Comparison of ENCODE assay signal across 29 cellular contexts in genomic region chr7:150358433-150358832, GRCh38. TPM values are rescaled to one million over a fixed set of nuclear protein-coding genes. Genes with fewer than 3 reads are reported as not detected.
DNase-seq lines count a peak whose midpoint lies in the region; ATAC-seq and TF ChIP-seq lines count a peak whose summit lies in the region.
"Had no signal": no experiment of that assay in that cellular context is flagged by ENCODE, and none has a peak within 500 bp of the region (broad histone marks: within the 10 kb centered on the region; RNA-seq: fewer than 3 reads in every experiment).

No MANE protein-coding gene starts in this region.

- CTCF ChIA-PET in CD4-positive, alpha-beta T cell (lab: Charles Lee): interaction anchor here (0.8 to 4.1 kb wide), 3 partner anchors 47 to 210 kb away, joined by 3 to 30 read pairs (median 8); a partner anchor contains a TSS

- H3K9me3 ChIP-seq in CD4-positive, alpha-beta T cell (ENCODE audit: control insufficient read depth, low read length): no peaks in the 10 kb centered on the region
- no peaks in the 10 kb centered on the region for H3K9me3 ChIP-seq in DND-41 (ENCODE audit: insufficient read depth, low read length, severe bottlenecking)
- no peaks in the 10 kb centered on the region for H3K9me3 ChIP-seq in esophagus squamous epithelium
- H3K9me3 ChIP-seq: esophagus muscularis mucosa, left ventricle myocardium inferior, pancreas, right atrium auricular region, spleen, tibial artery had no signal

- no peaks in the 10 kb centered on the region for H3K27me3 Mint-ChIP-seq in CD4-positive, alpha-beta T cell
- H3K27me3 Mint-ChIP-seq in activated T-helper 17 cell treated with anti-CD3 and anti-CD28 coated beads, Interleukin-2, amount 50 U/mL, for 72 hours: no peaks in the 10 kb centered on the region
- H3K27me3 Mint-ChIP-seq in naive thymus-derived CD8-positive, alpha-beta T cell: no peaks in the 10 kb centered on the region
- H3K27me3 Mint-ChIP-seq: activated CD4-positive, alpha-beta T cell treated with anti-CD3 and anti-CD28 coated beads for 36 hours had no signal

- no peak for TF ChIP-seq CTCF in CD4-positive, alpha-beta T cell (IDR thresholded peaks at IDR 0.05)
- TF ChIP-seq CTCF in DND-41 (IDR thresholded peaks at IDR 0.05; ENCODE audit: borderline replicate concordance, extremely low read depth, low read length, poor library complexity, severe bottlenecking) (no peak), esophagus squamous epithelium (IDR thresholded peaks at IDR 0.05) (no peak)

- H3K9ac ChIP-seq in DND-41 (ENCODE audit: low read depth, low read length): peak overlapping the region; percentile 51

- TF ChIP-seq POLR2A in esophagus squamous epithelium (IDR thresholded peaks at IDR 0.05): no peak

- POLR2A ChIA-PET in CD4-positive, alpha-beta T cell (lab: Charles Lee): interaction anchor here (0.6 to 1.8 kb wide), 4 partner anchors 10 to 49 kb away, joined by 3 to 16 read pairs (median 6); partner anchors contain the start of gene REPIN1
- POLR2A ChIA-PET in naive thymus-derived CD8-positive, alpha-beta T cell (lab: Charles Lee): interaction anchor here (0.6 to 5.5 kb wide), 7 partner anchors 8 to 176 kb away, joined by 3 to 41 read pairs (median 7); partner anchors contain the start of genes ACTR3C, LRRC61 and REPIN1

- no peaks in the 10 kb centered on the region for H4K20me1 ChIP-seq in DND-41 (ENCODE audit: insufficient read depth, low read length)

- no peak overlapping the region for H3K4me3 ChIP-seq in DND-41 (ENCODE audit: low read depth in 1 of 2, low read length in 2 of 2)
- no peak overlapping the region for H3K4me3 ChIP-seq in esophagus squamous epithelium
- H3K4me3 ChIP-seq: coronary artery, esophagus muscularis mucosa, left ventricle myocardium inferior, pancreas, right atrium auricular region, spleen, tibial artery had no signal

- H3K9me3 Mint-ChIP-seq in CD4-positive, alpha-beta T cell: no peaks in the 10 kb centered on the region
- no peaks in the 10 kb centered on the region for H3K9me3 Mint-ChIP-seq in activated T-helper 17 cell treated with anti-CD3 and anti-CD28 coated beads, Interleukin-2, amount 50 U/mL, for 72 hours
- no peaks in the 10 kb centered on the region for H3K9me3 Mint-ChIP-seq in naive thymus-derived CD8-positive, alpha-beta T cell
- H3K9me3 Mint-ChIP-seq: mesothelial cell of epicardium had no signal

- H3K4me3 Mint-ChIP-seq in CD4-positive, alpha-beta T cell: no peak overlapping the region
- peak overlapping the region; percentile 79 for H3K4me3 Mint-ChIP-seq in activated T-helper 17 cell treated with anti-CD3 and anti-CD28 coated beads, Interleukin-2, amount 50 U/mL, for 72 hours
- H3K4me3 Mint-ChIP-seq in naive thymus-derived CD8-positive, alpha-beta T cell: peak overlapping the region in 6 of 10 donors; percentile 71 to 83 (median 80)
- H3K4me3 Mint-ChIP-seq: mesothelial cell of epicardium had no signal

- H3K27ac Mint-ChIP-seq in CD4-positive, alpha-beta T cell: peak overlapping the region; percentile 88
- H3K27ac Mint-ChIP-seq in activated T-helper 17 cell treated with anti-CD3 and anti-CD28 coated beads, Interleukin-2, amount 50 U/mL, for 72 hours: no peak overlapping the region
- peak overlapping the region; percentile 26 to 94 (median 92) for H3K27ac Mint-ChIP-seq in naive thymus-derived CD8-positive, alpha-beta T cell
- H3K27ac Mint-ChIP-seq: activated CD4-positive, alpha-beta T cell treated with anti-CD3 and anti-CD28 coated beads for 36 hours had no signal

- peak overlapping the region; percentile 65 for H3K4me2 ChIP-seq in DND-41 (ENCODE audit: insufficient read depth, low read length)

- H3K27me3 ChIP-seq in CD4-positive, alpha-beta T cell (ENCODE audit: control insufficient read depth, insufficient read depth, low read length): no peaks in the 10 kb centered on the region
- H3K27me3 ChIP-seq in DND-41 (ENCODE audit: insufficient read depth, low read length, poor library complexity) (no peaks in the 10 kb centered on the region), esophagus squamous epithelium (no peaks in the 10 kb centered on the region)
- H3K27me3 ChIP-seq: esophagus muscularis mucosa, pancreas, right atrium auricular region, spleen, tibial artery had no signal

- no peak for DNase-seq in CD4-positive, alpha-beta T cell
- DNase-seq in DND-41: no peak
- DNase-seq in naive thymus-derived CD8-positive, alpha-beta T cell: no peak
- DNase-seq in esophagus squamous epithelium (lab: John Stamatoyannopoulos, UW): no peak
- DNase-seq: activated CD4-positive, alpha-beta T cell treated with anti-CD3 and anti-CD28 coated beads for 36 hours; anterior cingulate cortex; GF-D8; hippocampal formation; left ventricle myocardium inferior; NCI-H1048; NCI-H2171; NCI-H524; NK-92 treated with Interleukin-12 subunit alpha and Interleukin-12 subunit beta, amount 100 ng/mL, for 24 hours; pancreas; spleen; stimulated activated CD4-positive, alpha-beta T cell treated with anti-CD3 and anti-CD28 coated beads, Interleukin-4, amount 100 ng/mL, for 24 hours; stimulated activated naive CD4-positive, alpha-beta T cell treated with Interleukin-2 at 50 U/mL for 16 hours had no signal

- no peaks in the 10 kb centered on the region for H3K36me3 Mint-ChIP-seq in CD4-positive, alpha-beta T cell (ENCODE audit: low read depth)
- no peaks in the 10 kb centered on the region for H3K36me3 Mint-ChIP-seq in activated T-helper 17 cell treated with anti-CD3 and anti-CD28 coated beads, Interleukin-2, amount 50 U/mL, for 72 hours (ENCODE audit: low read depth)
- no peaks in the 10 kb centered on the region for H3K36me3 Mint-ChIP-seq in naive thymus-derived CD8-positive, alpha-beta T cell
- H3K36me3 Mint-ChIP-seq: mesothelial cell of epicardium had no signal

- H3K4me1 ChIP-seq in DND-41 (ENCODE audit: insufficient read depth, low read length): peaks cover 83% of the 10 kb centered on the region
- H3K4me1 ChIP-seq in esophagus squamous epithelium: peaks cover 0 to 4% (median 0%) of the 10 kb centered on the region in 3 donors

- H3K79me2 ChIP-seq in DND-41 (ENCODE audit: insufficient read depth, low read length): peaks cover 48% of the 10 kb centered on the region

- intact Hi-C loops in CD4-positive, alpha-beta T cell (cut with DNase I, micrococcal nuclease): loop anchor here (5.0 to 10.0 kb wide), 3 partner anchors 159 to 399 kb away; no protein-coding TSS in a partner anchor
- intact Hi-C loops in esophagus squamous epithelium (cut with DNase I): loop anchor here (5.0 kb wide), 1 partner anchor 64 kb away; no protein-coding TSS in a partner anchor

- no peaks in the 10 kb centered on the region for H3K36me3 ChIP-seq in DND-41 (ENCODE audit: insufficient read depth, low read length)
- H3K36me3 ChIP-seq in esophagus squamous epithelium: no peaks in the 10 kb centered on the region
- H3K36me3 ChIP-seq: esophagus muscularis mucosa, left ventricle myocardium inferior, pancreas, right atrium auricular region, spleen, tibial artery had no signal

- ATAC-seq in CD4-positive, alpha-beta T cell (ENCODE audit: poor library complexity): no peak
- ATAC-seq in DND-41 (ENCODE audit: insufficient read depth, low read depth): no peak
- peak; percentile 28 for ATAC-seq in activated T-helper 17 cell treated with anti-CD3 and anti-CD28 coated beads, Interleukin-2, amount 50 U/mL, for 72 hours (replicated peaks)
- no peak for ATAC-seq in naive thymus-derived CD8-positive, alpha-beta T cell
- ATAC-seq in GM21447 (IDR thresholded peaks at IDR 0.05; ENCODE audit: unreplicated experiment): no peak
- no peak for ATAC-seq in GM18907 (IDR thresholded peaks at IDR 0.05; ENCODE audit: unreplicated experiment)
- ATAC-seq: pancreas had no signal

- H3K27ac ChIP-seq in CD4-positive, alpha-beta T cell (ENCODE audit: low read depth, low read length): no peak overlapping the region
- H3K27ac ChIP-seq in DND-41 (ENCODE audit: low read length) (peak overlapping the region; percentile 90), esophagus squamous epithelium (no peak overlapping the region)
- H3K27ac ChIP-seq: coronary artery, esophagus muscularis mucosa, left ventricle myocardium inferior, pancreas, right atrium auricular region, tibial artery had no signal

- 86 to 96% methylated on average over 4 of the region's 4 CpGs for WGBS in esophagus squamous epithelium, 2 donors

- peaks cover 50% of the 10 kb centered on the region for H3K4me1 Mint-ChIP-seq in CD4-positive, alpha-beta T cell (ENCODE audit: low read depth)
- peaks cover 19% of the 10 kb centered on the region for H3K4me1 Mint-ChIP-seq in activated T-helper 17 cell treated with anti-CD3 and anti-CD28 coated beads, Interleukin-2, amount 50 U/mL, for 72 hours
- H3K4me1 Mint-ChIP-seq in naive thymus-derived CD8-positive, alpha-beta T cell: peaks cover 29 to 51% (median 43%) of the 10 kb centered on the region in 4 donors

- no peak overlapping the region for H2AFZ ChIP-seq in DND-41 (ENCODE audit: low read depth, low read length)

RNA-seq across cellular contexts. Expression of gene REPIN1, which starts 10.2 kb away (rescaled TPM):
- total RNA-seq in CD4-positive, alpha-beta T cell: 10 to 100 TPM; 58.2 to 59.8 TPM
- total RNA-seq in activated T-helper 17 cell treated with anti-CD3 and anti-CD28 coated beads, Interleukin-2, amount 50 U/mL, for 72 hours: 10 to 100 TPM; 68.1 to 79.6 TPM
- 100 to 1,000 TPM; 104 to 108 TPM for total RNA-seq in naive thymus-derived CD8-positive, alpha-beta T cell
- polyA plus RNA-seq in naive thymus-derived CD8-positive, alpha-beta T cell: 10 to 100 TPM; 39.8 to 73.0 (median 49.8) TPM
- total RNA-seq in esophagus squamous epithelium: 10 to 100 TPM; 42.8 to 75.7 (median 63.2) TPM

RNA-seq across cellular contexts. Expression of gene RARRES2, which starts 17.0 kb away (rescaled TPM):
- not detected for total RNA-seq in CD4-positive, alpha-beta T cell
- total RNA-seq in activated T-helper 17 cell treated with anti-CD3 and anti-CD28 coated beads, Interleukin-2, amount 50 U/mL, for 72 hours: not detected
- total RNA-seq in naive thymus-derived CD8-positive, alpha-beta T cell: under 1 TPM in 1 of 2 experiments, not detected in 1; 0.29 TPM
- not detected for polyA plus RNA-seq in naive thymus-derived CD8-positive, alpha-beta T cell
- 100 to 1,000 TPM in 1 of 4 donors, 10 to 100 TPM in 1, 1 to 10 TPM in 2; 1.1 to 111 (median 14.9) TPM for total RNA-seq in esophagus squamous epithelium
- total RNA-seq: activated CD4-positive, alpha-beta T cell treated with anti-CD3 and anti-CD28 coated beads for 36 hours; SK-MEL-5; T-helper 2 cell treated with Interferon-gamma antibody and Interleukin-4, amounts not matched to agents 100 ng/mL and 5 ng/mL, for 36 hours had no signal

RNA-seq across cellular contexts. Expression of gene ZNF775, which starts 20.7 kb away (rescaled TPM):
- under 1 TPM; 0.38 to 0.45 TPM for total RNA-seq in CD4-positive, alpha-beta T cell
- total RNA-seq in activated T-helper 17 cell treated with anti-CD3 and anti-CD28 coated beads, Interleukin-2, amount 50 U/mL, for 72 hours: 1 to 10 TPM; 2.5 to 3.2 TPM
- 1 to 10 TPM; 5.6 to 5.9 TPM for total RNA-seq in naive thymus-derived CD8-positive, alpha-beta T cell
- polyA plus RNA-seq in naive thymus-derived CD8-positive, alpha-beta T cell: 1 to 10 TPM; 1.5 to 7.6 (median 3.1) TPM
- 1 to 10 TPM; 1.2 to 2.3 (median 1.8) TPM for total RNA-seq in esophagus squamous epithelium

RNA-seq across cellular contexts. Expression of gene ACTR3C, which starts 35.1 kb away (rescaled TPM):
- 1 to 10 TPM; 1.9 to 3.4 TPM for total RNA-seq in CD4-positive, alpha-beta T cell
- 10 to 100 TPM in 1 of 2 donors, 1 to 10 TPM in 1; 9.4 to 11.1 TPM for total RNA-seq in activated T-helper 17 cell treated with anti-CD3 and anti-CD28 coated beads, Interleukin-2, amount 50 U/mL, for 72 hours
- 10 to 100 TPM in 1 of 2 experiments, 1 to 10 TPM in 1; 9.8 to 12.8 TPM for total RNA-seq in naive thymus-derived CD8-positive, alpha-beta T cell
- polyA plus RNA-seq in naive thymus-derived CD8-positive, alpha-beta T cell: 1 to 10 TPM; 2.1 to 4.6 (median 3.5) TPM
- total RNA-seq in esophagus squamous epithelium: 10 to 100 TPM in 3 of 4 donors, 1 to 10 TPM in 1; 8.3 to 25.6 (median 17.4) TPM
- total RNA-seq: LHCN-M2, SK-MEL-5 had no signal
- polyA plus RNA-seq: neural cell had no signal

RNA-seq across cellular contexts. Expression of gene LRRC61, which starts 35.3 kb away (rescaled TPM):
- total RNA-seq in CD4-positive, alpha-beta T cell: 1 to 10 TPM; 3.1 to 5.0 TPM
- 10 to 100 TPM; 32.7 to 61.6 TPM for total RNA-seq in activated T-helper 17 cell treated with anti-CD3 and anti-CD28 coated beads, Interleukin-2, amount 50 U/mL, for 72 hours
- total RNA-seq in naive thymus-derived CD8-positive, alpha-beta T cell: 10 to 100 TPM; 13.8 to 16.0 TPM
- 10 to 100 TPM; 17.8 to 34.3 (median 33.5) TPM for polyA plus RNA-seq in naive thymus-derived CD8-positive, alpha-beta T cell
- 10 to 100 TPM; 12.1 to 24.5 (median 14.5) TPM for total RNA-seq in esophagus squamous epithelium
- total RNA-seq: LHCN-M2, SK-MEL-5 had no signal
